19 cellular contexts compared by ENCODE assay signal in genomic region chr15:48147358-48147757, GRCh38. TPM values are rescaled to one million over a fixed set of nuclear protein-coding genes. Genes with fewer than 3 reads are reported as not detected.
DNase-seq lines count a peak whose midpoint lies in the region; ATAC-seq, FAIRE-seq and TF ChIP-seq lines count a peak whose summit lies in the region.
"Had no signal": no experiment of that assay in that cellular context is flagged by ENCODE, and none has a peak within 500 bp of the region (broad histone marks: within the 10 kb centered on the region; RNA-seq: fewer than 3 reads in every experiment).

No MANE protein-coding gene starts in this region.

- no peaks in the 10 kb centered on the region; the same call in 1 of the 2 replicates for H3K36me3 ChIP-seq in IMR-90 (ENCODE audit: control insufficient read depth, insufficient read depth, low read length)

- no peak overlapping the region for H4K91ac ChIP-seq in IMR-90 (ENCODE audit: insufficient read depth, low read depth, low read length)

- no TSS peak for BruUV-seq in IMR-90 (replicated peaks; lab: Mats Ljungman, UMichigan)

- peak overlapping the region; percentile 77 for H2BK120ac ChIP-seq in IMR-90 (ENCODE audit: low read depth, low read length)

- TF ChIP-seq POLR2A in IMR-90 (IDR thresholded peaks at IDR 0.05; ENCODE audit: low read depth, low read length) (no peak), GM12891 (IDR thresholded peaks at IDR 0.05; ENCODE audit: low read depth, low read length) (no peak)

- peaks cover 0 to 3% of the 10 kb centered on the region in 2 experiments; a peak in 1 of 4 replicates for H3K79me1 ChIP-seq in IMR-90 (ENCODE audit: low read depth in 1 of 2, low read length in 2 of 2)

- no peak overlapping the region for H2AK5ac ChIP-seq in IMR-90 (ENCODE audit: low read depth, low read length)

- H3K4me1 Mint-ChIP-seq in glutamatergic neuron (ENCODE audit: low read depth, unreplicated experiment): peaks cover 8% of the 10 kb centered on the region

- TF ChIP-seq CTCF in D721Med (IDR thresholded peaks at IDR 0.05; ENCODE audit: insufficient read depth, missing control alignments) (no peak), IMR-90 (conservative IDR thresholded peaks at IDR 0.05; ENCODE audit: low read depth, low read length) (no peak), glutamatergic neuron (IDR thresholded peaks at IDR 0.05; ENCODE audit: partially characterized antibody, unreplicated experiment) (no peak), dorsolateral prefrontal cortex (IDR thresholded peaks at IDR 0.05 in 54 of 56, conservative IDR thresholded peaks at IDR 0.05 in 2 of 56; ENCODE audit: low read depth in 1 of 56, partially characterized antibody in 56 of 56) (no peak)

- no peak overlapping the region; the same call in 1 of the 2 replicates for H4K5ac ChIP-seq in IMR-90 (ENCODE audit: low read depth, low read length)

- no peaks in the 10 kb centered on the region; the same call in none of the 2 replicates for H3K4me1 ChIP-seq in IMR-90 (ENCODE audit: control insufficient read depth, insufficient read depth, low read length)

- no peak for TF ChIP-seq RAD21 in IMR-90 (IDR thresholded peaks at IDR 0.05; ENCODE audit: low read length)

- H4K8ac ChIP-seq in IMR-90 (ENCODE audit: low read depth in 2 of 2, low read length in 2 of 2): peak overlapping the region in 1 of 2 experiments; percentile 42; a peak in 2 of 4 replicates

- H3K18ac ChIP-seq in IMR-90 (ENCODE audit: low read depth, low read length): peak overlapping the region; percentile 11; the same call in 1 of the 2 replicates

- FAIRE-seq in D721Med (lab: Jason Lieb, UNC): peak; percentile 44
- FAIRE-seq in GM12891 (lab: Jason Lieb, UNC): no peak

- intact Hi-C loops in IMR-90 (cut with micrococcal nuclease): no loop called here
- intact Hi-C loops in dorsolateral prefrontal cortex (cut with DNase I): no loop called here

- no peak for DNase-seq in D721Med (ENCODE audit: insufficient read length, low spot score)
- DNase-seq in IMR-90: peak; percentile 11
- no peak for DNase-seq in glutamatergic neuron
- no peak for DNase-seq in dorsolateral prefrontal cortex
- no peak for DNase-seq in GM12891 (ENCODE audit: insufficient read length, low spot score)
- DNase-seq: CD8-positive, alpha-beta T cell; COR-L47; GM23248; Kasumi-1; KBM-7 had no signal

- H4K20me1 ChIP-seq in IMR-90 (ENCODE audit: insufficient read depth, low read length): no peaks in the 10 kb centered on the region

- peak overlapping the region; percentile 48 for H3K27ac Mint-ChIP-seq in glutamatergic neuron (ENCODE audit: unreplicated experiment)
- H3K27ac Mint-ChIP-seq: CD8-positive, alpha-beta T cell had no signal

- 0 out of 2 replicates have a peak overlapping the region, but pooled peaks have one; percentile 54 for H3K14ac ChIP-seq in IMR-90 (replicated peaks; ENCODE audit: low read depth, low read length)

- H3K4me3 ChIP-seq in IMR-90 (ENCODE audit: insufficient read depth, low read depth, low read length) (no peak overlapping the region), dorsolateral prefrontal cortex (no peak overlapping the region)
- H3K4me3 ChIP-seq: GM23248, HAP-1 had no signal

- no peak overlapping the region; the same call in 1 of the 2 replicates for H3K4me2 ChIP-seq in IMR-90 (ENCODE audit: low read depth, low read length)

- H3K36me3 Mint-ChIP-seq in glutamatergic neuron (ENCODE audit: unreplicated experiment): no peaks in the 10 kb centered on the region
- H3K36me3 Mint-ChIP-seq: CD14-positive monocyte had no signal

- dilution Hi-C loops in IMR-90 (cut with HindIII; ENCODE audit: low sequenced_read_pairs, unreplicated experiment): no loop called here

- peak overlapping the region; percentile 28 for H3K4me3 Mint-ChIP-seq in glutamatergic neuron (ENCODE audit: unreplicated experiment)
- H3K4me3 Mint-ChIP-seq: CD14-positive monocyte; CD8-positive, alpha-beta T cell had no signal

- in situ Hi-C loops in IMR-90 (cut with MboI; ENCODE audit: low sequenced_read_pairs): no loop called here

- peak overlapping the region; percentile 60 for H2BK5ac ChIP-seq in IMR-90 (ENCODE audit: low read depth, low read length, poor library complexity, severe bottlenecking)

- POLR2A ChIA-PET in IMR-90 (lab: Charles Lee; ENCODE audit: unreplicated experiment): no interaction called here

- no peak overlapping the region for H3K56ac ChIP-seq in IMR-90 (ENCODE audit: extremely low read depth, insufficient read depth, low read length)

- H3K9me1 ChIP-seq in IMR-90 (ENCODE audit: insufficient read depth, low read length): no peaks in the 10 kb centered on the region

- CTCF ChIA-PET in IMR-90 (lab: Yijun Ruan, JAX): no interaction called here

- peak overlapping the region; percentile 44; the same call in 1 of the 2 replicates for H3K4ac ChIP-seq in IMR-90 (ENCODE audit: low read depth, low read length)

- no peaks in the 10 kb centered on the region for H3K27me3 Mint-ChIP-seq in glutamatergic neuron (ENCODE audit: unreplicated experiment)

- H2BK15ac ChIP-seq in IMR-90 (ENCODE audit: low read depth, low read length): 0 out of 3 replicates have a peak overlapping the region, but pooled peaks have one; percentile 41

- H2BK20ac ChIP-seq in IMR-90 (ENCODE audit: low read depth, low read length): peak overlapping the region; percentile 75

- ATAC-seq in GM19351 (IDR thresholded peaks at IDR 0.05; ENCODE audit: unreplicated experiment) (peak; percentile 60), IMR-90 (ENCODE audit: low read depth) (no peak), GM21447 (IDR thresholded peaks at IDR 0.05; ENCODE audit: unreplicated experiment) (no peak), GM21529 (IDR thresholded peaks at IDR 0.05; ENCODE audit: unreplicated experiment) (no peak)
- ATAC-seq: CD8-positive, alpha-beta T cell had no signal

- H3K9ac ChIP-seq in IMR-90 (ENCODE audit: low read depth, low read length): no peak overlapping the region
- H3K9ac ChIP-seq: GM23248 had no signal

- no peaks in the 10 kb centered on the region for H3K9me3 Mint-ChIP-seq in glutamatergic neuron (ENCODE audit: unreplicated experiment)
- H3K9me3 Mint-ChIP-seq: CD8-positive, alpha-beta T cell had no signal

- H2AK9ac ChIP-seq in IMR-90 (replicated peaks; ENCODE audit: low read depth, low read length, poor library complexity): no peak overlapping the region

- no peak overlapping the region for H3K23ac ChIP-seq in IMR-90 (ENCODE audit: low read depth, low read length)

- no peak overlapping the region for H2AFZ ChIP-seq in IMR-90 (replicated peaks; ENCODE audit: low read length, poor library complexity)
- H2AFZ ChIP-seq: GM23248 had no signal

- H3K27me3 ChIP-seq in IMR-90 (ENCODE audit: control insufficient read depth, insufficient read depth, low read length) (no peaks in the 10 kb centered on the region), dorsolateral prefrontal cortex (no peaks in the 10 kb centered on the region)

- no peak overlapping the region for H3K27ac ChIP-seq in IMR-90 (ENCODE audit: insufficient read depth, low read length)
- H3K27ac ChIP-seq in dorsolateral prefrontal cortex: no peak overlapping the region
- H3K27ac ChIP-seq: 22Rv1, GM23248 had no signal

- H3K9me3 ChIP-seq in IMR-90 (ENCODE audit: control insufficient read depth, insufficient read depth, low read length): no peaks in the 10 kb centered on the region
- H3K9me3 ChIP-seq: HAP-1 had no signal

TF ChIP-seq in IMR-90, 13 proteins besides CTCF, POLR2A, EP300 and RAD21 (continues in another document):
- TF ChIP-seq RCOR1 (IDR thresholded peaks at IDR 0.05; ENCODE audit: insufficient replicate concordance, low read length): no peak
- TF ChIP-seq FOS (IDR thresholded peaks at IDR 0.05; ENCODE audit: low read depth, low read length): no peak
- no peak for TF ChIP-seq RFX5 (IDR thresholded peaks at IDR 0.05; ENCODE audit: low read depth, low read length)
- TF ChIP-seq MAZ (IDR thresholded peaks at IDR 0.05; ENCODE audit: borderline replicate concordance, low read depth, low read length): no peak
- TF ChIP-seq BHLHE40 (IDR thresholded peaks at IDR 0.05; ENCODE audit: low read depth, low read length): no peak

TF ChIP-seq in GM12891, 5 proteins besides CTCF, POLR2A, EP300 and RAD21:
- TF ChIP-seq SPI1 (IDR thresholded peaks at IDR 0.05; ENCODE audit: low read depth, low read length) (no peak), POLR2AphosphoS5 (IDR thresholded peaks at IDR 0.05; ENCODE audit: low read depth, low read length) (no peak), POU2F2 (IDR thresholded peaks at IDR 0.05; ENCODE audit: low read depth, low read length) (no peak), TAF1 (IDR thresholded peaks at IDR 0.05; ENCODE audit: low read depth, low read length) (no peak), PAX5 (IDR thresholded peaks at IDR 0.05; ENCODE audit: insufficient read depth, low read length, severe bottlenecking) (no peak)

RNA-seq across cellular contexts. Expression of gene SLC24A5, which starts 26.6 kb away (rescaled TPM):
- total RNA-seq in IMR-90 (2012; rRNA removed) (not detected in 2 replicates), glutamatergic neuron (ENCODE audit: unreplicated experiment) (not detected), dorsolateral prefrontal cortex (under 1 TPM in 4 of 120 experiments, not detected in 116; 0.19 to 0.61 (median 0.26) TPM)
- not detected in 2 replicates for polyA plus RNA-seq in IMR-90 (2012; rRNA removed)
- not detected in 2 replicates for polyA plus RNA-seq in IMR-90 (2012; cell fraction: cytosol; rRNA removed)
- polyA plus RNA-seq in IMR-90 (2012; cell fraction: nucleus; rRNA removed; ENCODE audit: low replicate concordance): not detected in 2 replicates
- polyA plus RNA-seq in GM12891 (2012; ENCODE audit: low read depth, missing spikeins): not detected
- total RNA-seq: A673; CD8-positive, alpha-beta T cell; G401; GM23248 had no signal
- polyA plus RNA-seq: BJ, CD14-positive monocyte, GM23248 had no signal

RNA-seq across cellular contexts. Expression of gene MYEF2, which starts 30.7 kb away (rescaled TPM):
- total RNA-seq in IMR-90 (2012; rRNA removed) (4.5 and 7.5 TPM in 2 replicates), glutamatergic neuron (ENCODE audit: unreplicated experiment) (245 TPM), dorsolateral prefrontal cortex (100 to 1,000 TPM in 38 of 120 experiments, 10 to 100 TPM in 82; 50.6 to 121 (median 93.3) TPM)
- 5.8 and 6.3 TPM in 2 replicates for polyA plus RNA-seq in IMR-90 (2012; rRNA removed)
- polyA plus RNA-seq in IMR-90 (2012; cell fraction: cytosol; rRNA removed): 2.0 and 3.0 TPM in 2 replicates
- polyA plus RNA-seq in IMR-90 (2012; cell fraction: nucleus; rRNA removed; ENCODE audit: low replicate concordance): 5.7 and 15.3 TPM in 2 replicates
- 17.7 TPM for polyA plus RNA-seq in GM12891 (2012; ENCODE audit: low read depth, missing spikeins)
- polyA plus RNA-seq: CD14-positive monocyte had no signal

RNA-seq across cellular contexts. Expression of gene CTXN2, which starts 44.1 kb away (rescaled TPM):
- not detected in 2 replicates for total RNA-seq in IMR-90 (2012; rRNA removed)
- not detected in 2 replicates for polyA plus RNA-seq in IMR-90 (2012; rRNA removed)
- polyA plus RNA-seq in IMR-90 (2012; cell fraction: cytosol; rRNA removed): not detected in 2 replicates
- not detected in 2 replicates for polyA plus RNA-seq in IMR-90 (2012; cell fraction: nucleus; rRNA removed; ENCODE audit: low replicate concordance)
- 0.22 TPM for total RNA-seq in glutamatergic neuron (ENCODE audit: unreplicated experiment)
- 1 to 10 TPM; 1.3 to 7.1 (median 3.8) TPM for total RNA-seq in dorsolateral prefrontal cortex
- not detected for polyA plus RNA-seq in GM12891 (2012; ENCODE audit: low read depth, missing spikeins)
- total RNA-seq: A673; CD8-positive, alpha-beta T cell; G401; GM23248 had no signal
- polyA plus RNA-seq: BJ, CD14-positive monocyte, GM23248 had no signal

RNA-seq across cellular contexts. Expression of gene SLC12A1, which starts 58.7 kb away (rescaled TPM):
- total RNA-seq in IMR-90 (2012; rRNA removed) (not detected in 2 replicates), glutamatergic neuron (ENCODE audit: unreplicated experiment) (not detected), dorsolateral prefrontal cortex (1 to 10 TPM in 115 of 120 experiments, under 1 TPM in 5; 0.67 to 4.1 (median 2.0) TPM)
- not detected in 2 replicates for polyA plus RNA-seq in IMR-90 (2012; rRNA removed)
- not detected in 2 replicates for polyA plus RNA-seq in IMR-90 (2012; cell fraction: cytosol; rRNA removed)
- not detected in 2 replicates for polyA plus RNA-seq in IMR-90 (2012; cell fraction: nucleus; rRNA removed; ENCODE audit: low replicate concordance)
- 0.01 TPM for polyA plus RNA-seq in GM12891 (2012; ENCODE audit: low read depth, missing spikeins)
- total RNA-seq: A673; CD8-positive, alpha-beta T cell; G401; GM23248 had no signal
- polyA plus RNA-seq: BJ, CD14-positive monocyte, GM23248 had no signal
